ENCODE assay signal across 10 cellular contexts in the genomic region with DNA sequence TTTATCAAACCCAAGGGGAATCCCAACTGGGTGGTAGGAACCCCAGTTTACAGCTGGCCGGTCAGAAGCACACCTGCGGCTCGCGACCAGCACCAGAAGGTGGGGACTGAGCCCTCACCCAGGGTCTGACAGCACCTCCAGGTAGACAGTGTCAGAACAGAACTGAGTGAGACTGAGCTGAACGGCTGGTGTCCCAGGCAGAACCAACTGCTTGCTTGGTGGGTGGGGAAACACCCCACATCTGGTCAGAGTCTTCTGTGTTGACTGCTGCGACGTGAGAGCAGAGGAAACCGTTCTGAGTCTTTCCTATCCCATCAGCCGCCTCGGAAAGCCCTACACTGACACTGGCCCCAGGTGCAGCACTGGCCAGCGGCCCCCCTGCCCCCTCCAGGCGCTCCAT.
DNase-seq lines count a peak whose midpoint lies in the region; ATAC-seq and TF ChIP-seq lines count a peak whose summit lies in the region.
"Had no signal": no experiment of that assay in that cellular context is flagged by ENCODE, and none has a peak within 500 bp of the region (broad histone marks: within the 10 kb centered on the region; RNA-seq: fewer than 3 reads in every experiment).

No MANE protein-coding gene starts in this region.

- no peaks in the 10 kb centered on the region for H3K27me3 ChIP-seq in sigmoid colon
- H3K27me3 ChIP-seq: tibial nerve had no signal

- DNase-seq in central memory CD8-positive, alpha-beta T cell (ENCODE audit: low spot score in 2 of 2) = no peak
- DNase-seq in NCI-H2196 (lab: John Stamatoyannopoulos, UW; ENCODE audit: unreplicated experiment) = no peak
- DNase-seq in occipital lobe (lab: John Stamatoyannopoulos, UW) = no peak
- no peak for DNase-seq in NCI-H226
- DNase-seq in sigmoid colon = no peak
- DNase-seq: stimulated activated CD4-positive, alpha-beta T cell treated with anti-CD3 and anti-CD28 coated beads, Interleukin-15, amount 100 ng/mL, for 24 hours had no signal

- intact Hi-C loops in sigmoid colon (cut with DNase I) = no loop called here

- peaks cover 4% of the 10 kb centered on the region for H3K36me3 Mint-ChIP-seq in central memory CD8-positive, alpha-beta T cell (ENCODE audit: insufficient read depth)

- no peaks in the 10 kb centered on the region for H3K27me3 Mint-ChIP-seq in central memory CD8-positive, alpha-beta T cell

- TF ChIP-seq EP300 in sigmoid colon (IDR thresholded peaks at IDR 0.05) = no peak

- no peak overlapping the region for H3K27ac Mint-ChIP-seq in central memory CD8-positive, alpha-beta T cell (ENCODE audit: low read depth)

- no peak overlapping the region for H3K27ac ChIP-seq in sigmoid colon
- H3K27ac ChIP-seq: tibial nerve had no signal

- H3K4me3 ChIP-seq in sigmoid colon = no peak overlapping the region
- H3K4me3 ChIP-seq: tibial nerve had no signal

- peaks cover 0 to 14% (median 3%) of the 10 kb centered on the region in 4 donors for H3K36me3 ChIP-seq in sigmoid colon

- TF ChIP-seq CTCF in sigmoid colon (IDR thresholded peaks at IDR 0.05) = no peak

- 68 to 94% methylated on average over 12 of the region's 12 CpGs for WGBS in sigmoid colon, 2 donors

- no peaks in the 10 kb centered on the region for H3K4me1 ChIP-seq in sigmoid colon
- H3K4me1 ChIP-seq: tibial nerve had no signal

- TF ChIP-seq POLR2A in sigmoid colon (IDR thresholded peaks at IDR 0.05) = no peak

- no peaks in the 10 kb centered on the region for H3K9me3 Mint-ChIP-seq in central memory CD8-positive, alpha-beta T cell

- ATAC-seq in GM18502 (IDR thresholded peaks at IDR 0.05; ENCODE audit: poor library complexity, unreplicated experiment) (peak; percentile 91), GM19468 (IDR thresholded peaks at IDR 0.05; ENCODE audit: extremely low read depth, unreplicated experiment) (peak; percentile 40), HG03095 (IDR thresholded peaks at IDR 0.05; ENCODE audit: unreplicated experiment) (peak; percentile 90)
- ATAC-seq in central memory CD8-positive, alpha-beta T cell (replicated peaks; ENCODE audit: extremely low read depth, poor library complexity, severe bottlenecking) = peak; percentile 24

- peaks cover 6% of the 10 kb centered on the region for H3K4me1 Mint-ChIP-seq in central memory CD8-positive, alpha-beta T cell

- H3K4me3 Mint-ChIP-seq in central memory CD8-positive, alpha-beta T cell = no peak overlapping the region

- H3K9me3 ChIP-seq in sigmoid colon = no peaks in the 10 kb centered on the region
- H3K9me3 ChIP-seq: tibial nerve had no signal

Comparison
In these comparisons a context has a peak if more than half of its experiments do, and no peak if none do; other contexts are left out.
1. ATAC-seq: peak in every context shown above with its lines; median percentile 91 in GM18502; 90 in HG03095; 40 in GM19468; 24 in central memory CD8-positive, alpha-beta T cell.